8 cellular contexts compared by ENCODE assay signal in genomic region chr5:177516601-177517568, GRCh38. TPM values are rescaled to one million over a fixed set of nuclear protein-coding genes. Genes with fewer than 3 reads are reported as not detected.
DNase-seq lines count a peak whose midpoint lies in the region; ATAC-seq and TF ChIP-seq lines count a peak whose summit lies in the region.

TSS of gene DDX41 (minus strand) at chr5:177516961. CDS start at chr5:177516945, 16 bp downstream.

- TF ChIP-seq POLR2A in Peyer's patch (IDR thresholded peaks at IDR 0.05) = peak; percentile 32 to 58

- H3K36me3 ChIP-seq in Peyer's patch (peaks cover 0 to 58% (median 0%) of the 10 kb centered on the region in 3 donors), esophagus (ENCODE audit: control insufficient read depth in 2 of 2, insufficient read depth in 2 of 2, low read length in 1 of 2) (peaks cover 27 to 52% of the 10 kb centered on the region in 2 donors), mucosa of stomach (ENCODE audit: control insufficient read depth, insufficient read depth, low read length) (peaks cover 9% of the 10 kb centered on the region)

- H3K27ac ChIP-seq in Peyer's patch (peak within 1 kb of the TSS; percentile 63 to 85 (median 78)), esophagus (ENCODE audit: low read depth in 2 of 2, low read length in 1 of 2) (peak within 1 kb of the TSS; percentile 76 to 96)

- H3K4me3 ChIP-seq in Peyer's patch (peak within 1 kb of the TSS; percentile 57 to 88 (median 86)), esophagus (ENCODE audit: low read depth in 1 of 2, low read length in 2 of 2) (peak within 1 kb of the TSS; percentile 73 to 97), mucosa of stomach (ENCODE audit: low read length) (peak within 1 kb of the TSS; percentile 92)

- H3K9ac ChIP-seq in mucosa of stomach (ENCODE audit: low read length) = peak within 1 kb of the TSS; percentile 66

- H3K27me3 ChIP-seq in Peyer's patch (no peaks in the 10 kb centered on the region), esophagus (ENCODE audit: control insufficient read depth in 1 of 2, insufficient read depth in 2 of 2, low read length in 2 of 2) (no peaks in the 10 kb centered on the region), mucosa of stomach (ENCODE audit: control insufficient read depth, insufficient read depth, low read length) (no peaks in the 10 kb centered on the region)

- ATAC-seq in GM21717 (IDR thresholded peaks at IDR 0.05; ENCODE audit: unreplicated experiment) = peak; percentile 61

- H3K4me1 ChIP-seq in Peyer's patch = peaks cover 0 to 18% (median 11%) of the 10 kb centered on the region in 4 donors
- H3K4me1 ChIP-seq in esophagus (ENCODE audit: control insufficient read depth in 2 of 2, insufficient read depth in 2 of 2, low read length in 1 of 2) = peaks cover 5 to 8% of the 10 kb centered on the region in 2 donors
- peaks cover 8% of the 10 kb centered on the region for H3K4me1 ChIP-seq in mucosa of stomach (ENCODE audit: control insufficient read depth, insufficient read depth, low read length)

- peak in 2 of 6 experiments; percentile 11 to 13 for TF ChIP-seq CTCF in Peyer's patch (IDR thresholded peaks at IDR 0.05)

- in situ Hi-C loops in KBM-7 (cut with MboI; ENCODE audit: low pct_unique_long_range_greater_than_20kb, low sequenced_read_pairs) = no loop called here

- DNase-seq in DMS79 (lab: John Stamatoyannopoulos, UW) (peak; percentile 89), KBM-7 (peak; percentile 98), Peyer's patch (peak; percentile 91 to 98 (median 97))
- peak; percentile 97 to 98 for DNase-seq in activated T-cell treated with anti-CD3 and anti-CD28 coated beads, Interleukin-2, amount 50 U/mL, for 48 hours
- DNase-seq in stimulated activated CD8-positive, alpha-beta memory T cell treated with anti-CD3 and anti-CD28 coated beads, Interleukin-7, amount 100 ng/mL, for 1 hour (ENCODE audit: low read depth in 2 of 2) = peak; percentile 87 to 89

- WGBS in esophagus, 2 donors = 0 to 1% methylated on average over 93 to 96 of the region's 96 CpGs

- no peaks in the 10 kb centered on the region for H3K9me3 ChIP-seq in Peyer's patch
- H3K9me3 ChIP-seq in esophagus (ENCODE audit: control insufficient read depth in 2 of 2, insufficient read depth in 1 of 2, low read depth in 1 of 2, low read length in 1 of 2) = no peaks in the 10 kb centered on the region
- no peaks in the 10 kb centered on the region for H3K9me3 ChIP-seq in mucosa of stomach (ENCODE audit: control insufficient read depth, low read length)

RNA-seq across cellular contexts. Expression of gene DDX41, which starts in this region (rescaled TPM):
- total RNA-seq in Peyer's patch = 100 to 1,000 TPM; 103 to 168 (median 118) TPM
- polyA plus RNA-seq in esophagus = 10 to 100 TPM; 57.0 to 73.8 TPM

Comparison
In these comparisons a context has a peak if more than half of its experiments do, and no peak if none do; other contexts are left out.
1. Peak in every context shown above with its lines: DNase-seq, ATAC-seq, H3K4me3 ChIP-seq and H3K27ac ChIP-seq.